9 cellular contexts compared by ENCODE assay signal in the genomic region with DNA sequence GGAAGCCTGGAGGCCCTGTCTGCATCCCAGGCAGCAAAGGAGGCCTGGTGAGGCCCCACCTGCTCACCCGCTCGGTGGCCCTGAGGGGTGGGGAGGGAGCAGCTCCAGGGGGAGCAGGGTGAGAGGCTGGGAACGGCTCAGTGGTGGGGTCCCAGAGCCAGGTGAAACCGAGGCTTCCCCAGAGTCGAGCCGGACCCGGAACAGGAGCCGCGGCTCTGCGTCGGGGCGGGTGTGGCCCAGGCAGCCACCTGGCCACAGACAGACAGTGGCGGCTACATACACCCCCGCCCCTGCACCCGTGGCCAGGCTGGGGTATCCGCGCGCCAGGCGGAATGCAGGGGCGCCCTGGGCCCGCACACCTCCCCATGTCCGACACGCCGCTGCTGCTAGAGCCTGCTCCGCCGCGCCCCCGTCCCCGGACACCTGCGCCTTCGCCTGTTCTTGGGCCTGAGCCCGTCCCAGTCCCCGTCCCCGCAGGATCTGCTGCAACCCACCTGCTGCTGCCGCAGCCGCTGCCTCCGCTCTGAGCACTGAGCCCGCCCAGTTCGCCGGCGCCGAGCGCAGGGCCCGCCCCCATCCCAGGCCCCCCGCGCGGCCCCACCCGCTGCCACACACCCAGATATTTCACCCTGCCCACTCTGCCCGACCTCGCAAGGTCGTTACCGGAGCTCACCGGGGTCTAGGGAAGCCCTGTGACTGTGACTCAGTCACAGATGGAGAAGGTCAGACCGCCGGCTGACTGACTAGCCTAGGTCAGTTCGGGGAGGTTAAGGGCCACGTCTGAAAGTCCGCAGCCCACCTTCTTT. TPM values are rescaled to one million over a fixed set of nuclear protein-coding genes. Genes with fewer than 3 reads are reported as not detected.
A peak's percentile ranks its signal among the peaks of the same experiment; 100 is the strongest.
DNase-seq lines count a peak whose midpoint lies in the region; ATAC-seq and TF ChIP-seq lines count a peak whose summit lies in the region.
"Had no signal": no experiment of that assay in that cellular context is flagged by ENCODE, and none has a peak within 500 bp of the region (broad histone marks: within the 10 kb centered on the region; RNA-seq: fewer than 3 reads in every experiment).

A gene with protein sequence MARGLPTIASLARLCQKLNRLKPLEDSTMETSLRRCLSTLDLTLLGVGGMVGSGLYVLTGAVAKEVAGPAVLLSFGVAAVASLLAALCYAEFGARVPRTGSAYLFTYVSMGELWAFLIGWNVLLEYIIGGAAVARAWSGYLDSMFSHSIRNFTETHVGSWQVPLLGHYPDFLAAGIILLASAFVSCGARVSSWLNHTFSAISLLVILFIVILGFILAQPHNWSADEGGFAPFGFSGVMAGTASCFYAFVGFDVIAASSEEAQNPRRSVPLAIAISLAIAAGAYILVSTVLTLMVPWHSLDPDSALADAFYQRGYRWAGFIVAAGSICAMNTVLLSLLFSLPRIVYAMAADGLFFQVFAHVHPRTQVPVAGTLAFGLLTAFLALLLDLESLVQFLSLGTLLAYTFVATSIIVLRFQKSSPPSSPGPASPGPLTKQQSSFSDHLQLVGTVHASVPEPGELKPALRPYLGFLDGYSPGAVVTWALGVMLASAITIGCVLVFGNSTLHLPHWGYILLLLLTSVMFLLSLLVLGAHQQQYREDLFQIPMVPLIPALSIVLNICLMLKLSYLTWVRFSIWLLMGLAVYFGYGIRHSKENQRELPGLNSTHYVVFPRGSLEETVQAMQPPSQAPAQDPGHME (minus strand): TSS at position 525 of the 806 bp plus-strand sequence. CDS start 749 bp downstream, outside the sequence.

- H3K27me3 ChIP-seq in upper lobe of right lung: peaks cover 26% of the 10 kb centered on the region

- peak within 1 kb of the TSS; percentile 41 for H3K4me3 ChIP-seq in upper lobe of right lung

- H3K4me1 ChIP-seq in upper lobe of right lung: peaks cover 7% of the 10 kb centered on the region

- DNase-seq in Right ventricle myocardium inferior (ENCODE audit: missing footprints): no peak
- no peak for DNase-seq in cardiac septum (ENCODE audit: low spot score)
- DNase-seq in effector memory CD8-positive, alpha-beta T cell: no peak
- DNase-seq in mesothelial cell of epicardium (ENCODE audit: low spot score in 2 of 2, unreplicated experiment in 2 of 2): no peak
- DNase-seq in upper lobe of right lung: no peak
- no peak for DNase-seq in NCI-H510A (lab: John Stamatoyannopoulos, UW)
- DNase-seq in midbrain (lab: John Stamatoyannopoulos, UW): no peak

- no peaks in the 10 kb centered on the region for H3K9me3 Mint-ChIP-seq in effector memory CD8-positive, alpha-beta T cell
- H3K9me3 Mint-ChIP-seq in mesothelial cell of epicardium: no peaks in the 10 kb centered on the region
- H3K9me3 Mint-ChIP-seq: natural killer cell treated with Interleukin-12 subunit alpha and Interleukin-12 subunit beta and Interleukin-15 and Interleukin-18, amount 100 ng/mL, for 72 hours had no signal

- H3K36me3 ChIP-seq in upper lobe of right lung: no peaks in the 10 kb centered on the region

- H3K27me3 Mint-ChIP-seq in effector memory CD8-positive, alpha-beta T cell: peaks cover 52 to 75% of the 10 kb centered on the region in 2 donors
- H3K27me3 Mint-ChIP-seq in mesothelial cell of epicardium (ENCODE audit: low read depth): peaks cover 6% of the 10 kb centered on the region

- H3K27ac ChIP-seq in upper lobe of right lung: no peak within 1 kb of the TSS

- intact Hi-C loops in Right ventricle myocardium inferior (cut with DNase I) (no loop called here), cardiac septum (cut with DNase I) (no loop called here), upper lobe of right lung (cut with DNase I) (no loop called here)

- H3K36me3 Mint-ChIP-seq in effector memory CD8-positive, alpha-beta T cell (ENCODE audit: insufficient read depth): peaks cover 2% of the 10 kb centered on the region
- H3K36me3 Mint-ChIP-seq in mesothelial cell of epicardium: no peaks in the 10 kb centered on the region
- H3K36me3 Mint-ChIP-seq: natural killer cell treated with Interleukin-12 subunit alpha and Interleukin-12 subunit beta and Interleukin-15 and Interleukin-18, amount 100 ng/mL, for 72 hours had no signal

- TF ChIP-seq CTCF in mesothelial cell of epicardium (IDR thresholded peaks at IDR 0.05; ENCODE audit: unreplicated experiment): no peak
- no peak for TF ChIP-seq CTCF in upper lobe of right lung (IDR thresholded peaks at IDR 0.05)

- no peaks in the 10 kb centered on the region for H3K9me3 ChIP-seq in upper lobe of right lung

- H3K4me1 Mint-ChIP-seq in effector memory CD8-positive, alpha-beta T cell (ENCODE audit: low read depth in 2 of 2): peaks cover 0 to 3% of the 10 kb centered on the region in 2 donors
- peaks cover 24% of the 10 kb centered on the region for H3K4me1 Mint-ChIP-seq in mesothelial cell of epicardium

- no peak within 1 kb of the TSS for H3K27ac Mint-ChIP-seq in effector memory CD8-positive, alpha-beta T cell
- no peak within 1 kb of the TSS for H3K27ac Mint-ChIP-seq in mesothelial cell of epicardium
- H3K27ac Mint-ChIP-seq: natural killer cell treated with Interleukin-12 subunit alpha and Interleukin-12 subunit beta and Interleukin-15 and Interleukin-18, amount 100 ng/mL, for 72 hours had no signal

- H3K4me3 Mint-ChIP-seq in effector memory CD8-positive, alpha-beta T cell: peak within 1 kb of the TSS in 1 of 2 donors; percentile 52
- peak within 1 kb of the TSS; percentile 60 for H3K4me3 Mint-ChIP-seq in mesothelial cell of epicardium
- H3K4me3 Mint-ChIP-seq: natural killer cell treated with Interleukin-12 subunit alpha and Interleukin-12 subunit beta and Interleukin-15 and Interleukin-18, amount 100 ng/mL, for 72 hours had no signal

- ATAC-seq in Right ventricle myocardium inferior: peak; percentile 52
- ATAC-seq in effector memory CD8-positive, alpha-beta T cell (replicated peaks): peak; percentile 74
- peak; percentile 56 for ATAC-seq in upper lobe of right lung
- no peak for ATAC-seq in HG03280 (IDR thresholded peaks at IDR 0.05; ENCODE audit: unreplicated experiment)

RNA-seq across cellular contexts. Expression of the gene that starts here (rescaled TPM):
- total RNA-seq in Right ventricle myocardium inferior: 0.51 TPM
- not detected for total RNA-seq in cardiac septum
- total RNA-seq in mesothelial cell of epicardium: 3.2 to 3.7 TPM (median 3.2 TPM) in 3 replicates
- 1.5 TPM for total RNA-seq in upper lobe of right lung
- total RNA-seq: natural killer cell treated with Interleukin-12 subunit alpha and Interleukin-12 subunit beta and Interleukin-15 and Interleukin-18, amount 100 ng/mL, for 72 hours had no signal

Comparison
In these comparisons a context has a peak if more than half of its experiments do, and no peak if none do; other contexts are left out.
1. Peak in ATAC-seq in Right ventricle myocardium inferior; RNA of the gene not detected or under 1 TPM.